24 cellular contexts compared by ENCODE assay signal in the genomic region with DNA sequence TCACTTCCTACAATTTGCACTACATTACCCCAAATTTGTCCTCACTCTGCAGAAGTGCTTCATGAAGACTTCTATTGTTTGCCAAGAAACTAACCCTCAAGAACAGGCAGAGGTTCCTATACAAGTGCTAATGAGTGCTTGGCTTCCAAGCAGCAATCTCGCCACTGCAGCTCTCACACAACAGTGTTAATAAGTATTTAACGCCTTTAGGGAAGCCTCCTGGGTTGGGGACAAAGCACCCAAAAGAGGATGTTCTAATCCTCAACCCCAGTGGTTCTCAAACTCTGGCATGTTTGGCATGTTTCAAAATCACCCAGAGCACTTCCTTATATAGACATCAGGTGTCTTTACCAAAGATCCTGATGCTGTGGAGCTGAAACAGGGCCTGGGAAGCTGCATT.
DNase-seq lines count a peak whose midpoint lies in the region; FAIRE-seq and TF ChIP-seq lines count a peak whose summit lies in the region.
"Had no signal": no experiment of that assay in that cellular context is flagged by ENCODE, and none has a peak within 500 bp of the region (broad histone marks: within the 10 kb centered on the region; RNA-seq: fewer than 3 reads in every experiment).

No MANE protein-coding gene starts in this region.

- H3K27me3 ChIP-seq in HUES48 (ENCODE audit: control insufficient read depth, insufficient read depth, low read length) (no peaks in the 10 kb centered on the region; the same call in 1 of the 2 replicates), H1 (replicated peaks in 1 of 4; ENCODE audit: control insufficient read depth in 3 of 4, extremely low read depth in 1 of 4, insufficient read depth in 3 of 4, low read length in 3 of 4) (no peaks in the 10 kb centered on the region), iPS-18a (ENCODE audit: control insufficient read depth, insufficient read depth, low read length) (no peaks in the 10 kb centered on the region), neuronal stem cell (ENCODE audit: control insufficient read depth in 3 of 3, insufficient read depth in 3 of 3, low read depth in 1 of 3, low read length in 3 of 3) (peaks cover 0 to 31% (median 0%) of the 10 kb centered on the region in 3 experiments)

- H3K27ac Mint-ChIP-seq in osteocyte (ENCODE audit: unreplicated experiment): no peak overlapping the region
- H3K27ac Mint-ChIP-seq: CD4-positive, alpha-beta memory T cell had no signal

- H3K27me3 Mint-ChIP-seq in osteocyte (ENCODE audit: unreplicated experiment): peaks cover 16% of the 10 kb centered on the region
- H3K27me3 Mint-ChIP-seq: CD4-positive, alpha-beta memory T cell had no signal

- H3K9me3 ChIP-seq in HUES48 (ENCODE audit: control insufficient read depth, insufficient read depth, low read length) (no peaks in the 10 kb centered on the region), H1 (ENCODE audit: insufficient read depth in 2 of 2, low read depth in 1 of 2, low read length in 1 of 2) (no peaks in the 10 kb centered on the region), iPS-18a (ENCODE audit: control insufficient read depth, low read depth, low read length) (no peaks in the 10 kb centered on the region), neuronal stem cell (replicated peaks in 1 of 2; ENCODE audit: control insufficient read depth in 2 of 2, insufficient read depth in 1 of 2, low read depth in 1 of 2, low read length in 2 of 2) (no peaks in the 10 kb centered on the region)
- H3K9me3 ChIP-seq: A549 had no signal

- peak overlapping the region; percentile 5; the same call in 1 of the 2 replicates for H2BK5ac ChIP-seq in H1 (ENCODE audit: low read depth, low read length)
- no peak overlapping the region for H2BK5ac ChIP-seq in neuronal stem cell (ENCODE audit: low read length)

- no peak overlapping the region for H2BK15ac ChIP-seq in H1 (ENCODE audit: low read length)
- H2BK15ac ChIP-seq in neuronal stem cell (ENCODE audit: low read length): no peak overlapping the region

- no peaks in the 10 kb centered on the region for H3K79me2 ChIP-seq in H1 (ENCODE audit: control insufficient read depth in 1 of 2, insufficient read depth in 2 of 2, low read length in 2 of 2)

- H4K91ac ChIP-seq in H1 (replicated peaks; ENCODE audit: insufficient read length, low read length) (no peak overlapping the region), neuronal stem cell (ENCODE audit: low read depth, low read length, poor library complexity) (no peak overlapping the region)

- H3K14ac ChIP-seq in H1 (ENCODE audit: insufficient read length) (no peak overlapping the region), neuronal stem cell (ENCODE audit: low read length) (no peak overlapping the region)

- H3K4me3 ChIP-seq in HUES48 (ENCODE audit: low read depth, low read length) (no peak overlapping the region), H1 (ENCODE audit: extremely low read depth in 1 of 4, insufficient read depth in 2 of 4, low read depth in 3 of 4, low read length in 4 of 4) (no peak overlapping the region), iPS-18a (ENCODE audit: low read length) (no peak overlapping the region), neuronal stem cell (ENCODE audit: low read length in 2 of 2) (no peak overlapping the region)
- H3K4me3 ChIP-seq: A549 had no signal

- TF ChIP-seq POLR2A in H1 (IDR thresholded peaks at IDR 0.05; ENCODE audit: control extremely low read depth in 1 of 2, low read depth in 2 of 2, low read length in 2 of 2): no peak

- no peak overlapping the region for H4K8ac ChIP-seq in H1 (ENCODE audit: extremely low read depth, insufficient read depth, low read length)
- no peak overlapping the region for H4K8ac ChIP-seq in neuronal stem cell (ENCODE audit: low read depth, low read length)

- H4K20me1 ChIP-seq in H1 (replicated peaks in 1 of 2; ENCODE audit: control insufficient read depth in 1 of 2, insufficient read depth in 2 of 2, low read length in 2 of 2): no peaks in the 10 kb centered on the region

- peak in 1 of 2 experiments; percentile 79 for DNase-seq in H1 (ENCODE audit: low read depth in 1 of 2, low spot score in 2 of 2)
- no peak for DNase-seq in neuronal stem cell (ENCODE audit: low spot score)
- DNase-seq in globus pallidus (ENCODE audit: low spot score): no peak
- DNase-seq in NCI-H1092 treated with DMSO at 0.1 percent for 48 hours (lab: John Stamatoyannopoulos, UW): no peak
- no peak for DNase-seq in osteocyte (ENCODE audit: extremely low spot score, unreplicated experiment)
- DNase-seq: C1 segment of cervical spinal cord; CD4-positive, alpha-beta memory T cell; COR-L47; GDM1; Karpas-422; NCI-H1092; NCI-H1436; NCI-H187; NCI-H2081 treated with DMSO at 0.1 percent for 48 hours; NCI-H524 treated with DMSO at 0.1 percent for 48 hours; NCI-H774; NK-92 treated with Interleukin-12 subunit alpha and Interleukin-12 subunit beta, amount 100 ng/mL, for 24 hours; SHP77 had no signal

- TF ChIP-seq CTCF in H1 (IDR thresholded peaks at IDR 0.05; ENCODE audit: control extremely low read depth in 1 of 3, insufficient read depth in 1 of 3, low read depth in 1 of 3, low read length in 3 of 3) (no peak), osteocyte (IDR thresholded peaks at IDR 0.05) (no peak)

- no peak overlapping the region for H2BK20ac ChIP-seq in H1 (ENCODE audit: low read length)

- no peak overlapping the region for H4K5ac ChIP-seq in H1 (ENCODE audit: insufficient read length, low read depth, low read length)

- TF ChIP-seq EP300 in H1 (IDR thresholded peaks at IDR 0.05; ENCODE audit: borderline replicate concordance in 1 of 2, low read depth in 2 of 2, low read length in 2 of 2): peak in 1 of 2 experiments; percentile 60; a peak in 1 of 3 replicates

- WGBS in H1 (ENCODE audit: extremely low coverage in 1 of 2, insufficient coverage in 1 of 2, insufficient read length in 1 of 2, insufficient replicate concordance in 2 of 2, low coverage in 1 of 2, low lambda C conversion rate in 2 of 2, missing lambda C conversion rate in 1 of 2), 2 experiments: 11% methylated on average over 2 of the region's 2 CpGs; no CpG with 5 or more reads in 1 of the 2 experiments
- WGBS in neuronal stem cell (ENCODE audit: extremely low coverage in 2 of 2, insufficient read length in 2 of 2, insufficient replicate concordance in 1 of 2), 2 donors: no CpG with 5 or more reads among the region's 2 CpGs

- H2AFZ ChIP-seq in H1 (ENCODE audit: low read length) (no peak overlapping the region), neuronal stem cell (ENCODE audit: low read length) (no peak overlapping the region)

- H3K56ac ChIP-seq in H1 (replicated peaks; ENCODE audit: insufficient read length, low read depth, low read length): no peak overlapping the region

- H2BK120ac ChIP-seq in H1 (replicated peaks; ENCODE audit: low read depth, low read length) (no peak overlapping the region), neuronal stem cell (ENCODE audit: low read depth, low read length) (no peak overlapping the region)

- H3K36me3 Mint-ChIP-seq in osteocyte (ENCODE audit: unreplicated experiment): no peaks in the 10 kb centered on the region
- H3K36me3 Mint-ChIP-seq: CD4-positive, alpha-beta memory T cell had no signal

- peak overlapping the region; percentile 90 for H3K27ac ChIP-seq in HUES48 (ENCODE audit: low read depth, low read length)
- H3K27ac ChIP-seq in H1 (ENCODE audit: low read depth, low read length): peak overlapping the region; percentile 12; the same call in 1 of the 2 replicates
- H3K27ac ChIP-seq in iPS-18a (ENCODE audit: low read length): peak overlapping the region; percentile 51
- H3K27ac ChIP-seq in neuronal stem cell (replicated peaks; ENCODE audit: low read length): peak overlapping the region; percentile 69
- H3K27ac ChIP-seq: A549, RWPE1 had no signal

- POLR2A ChIA-PET in H1 (lab: Charles Lee; ENCODE audit: partially characterized antibody): interaction anchor here (0.8 to 1.4 kb wide), 2 partner anchors 14 to 16 kb away, joined by 3 read pairs; no protein-coding TSS in a partner anchor

- peaks cover 2% of the 10 kb centered on the region for H3K4me1 Mint-ChIP-seq in osteocyte (ENCODE audit: unreplicated experiment)
- H3K4me1 Mint-ChIP-seq: CD4-positive, alpha-beta memory T cell had no signal

- H2BK12ac ChIP-seq in H1 (ENCODE audit: low read depth, low read length): no peak overlapping the region
- no peak overlapping the region for H2BK12ac ChIP-seq in neuronal stem cell (ENCODE audit: low read length)

- H3K9ac ChIP-seq in HUES48 (ENCODE audit: low read depth, low read length) (no peak overlapping the region), H1 (replicated peaks in 1 of 4; ENCODE audit: extremely low read depth in 1 of 4, low read depth in 3 of 4, low read length in 3 of 4) (no peak overlapping the region), iPS-18a (ENCODE audit: low read length) (no peak overlapping the region), neuronal stem cell (ENCODE audit: low read depth, low read length, poor library complexity) (no peak overlapping the region)

- H3K23ac ChIP-seq in H1 (ENCODE audit: insufficient read length) (no peak overlapping the region), neuronal stem cell (ENCODE audit: low read depth, low read length, poor library complexity) (no peak overlapping the region)

- H3K4me3 Mint-ChIP-seq in osteocyte (ENCODE audit: unreplicated experiment): no peak overlapping the region
- H3K4me3 Mint-ChIP-seq: CD4-positive, alpha-beta memory T cell had no signal

- H3K18ac ChIP-seq in H1 (ENCODE audit: extremely low read depth, low read length): no peak overlapping the region
- H3K18ac ChIP-seq in neuronal stem cell (ENCODE audit: low read length): no peak overlapping the region

- H3K79me1 ChIP-seq in H1 (ENCODE audit: low read depth, low read length): no peaks in the 10 kb centered on the region
- no peaks in the 10 kb centered on the region for H3K79me1 ChIP-seq in neuronal stem cell (ENCODE audit: low read depth, low read length)

- H2AK5ac ChIP-seq in H1 (ENCODE audit: low read depth, low read length): no peak overlapping the region
- H2AK5ac ChIP-seq in neuronal stem cell (ENCODE audit: low read depth, low read length): no peak overlapping the region

- H3K4ac ChIP-seq in H1 (replicated peaks; ENCODE audit: insufficient read length, low read depth, low read length) (no peak overlapping the region), neuronal stem cell (ENCODE audit: low read length) (no peak overlapping the region)

- no peaks in the 10 kb centered on the region for H3K23me2 ChIP-seq in H1 (ENCODE audit: low read depth, low read length)

- H3K4me2 ChIP-seq in H1 (ENCODE audit: insufficient read depth in 1 of 2, low read depth in 2 of 2, low read length in 2 of 2) (0 out of 4 replicates have a peak overlapping the region, but pooled peaks of 1 of the 2 experiments have one; percentile 5), neuronal stem cell (ENCODE audit: insufficient read depth, low read length, poor library complexity, severe bottlenecking) (no peak overlapping the region)
- H3K4me2 ChIP-seq: A549 had no signal

- H3K36me3 ChIP-seq in HUES48 (ENCODE audit: control insufficient read depth, insufficient read depth, low read length) (no peaks in the 10 kb centered on the region), H1 (ENCODE audit: control insufficient read depth in 2 of 4, insufficient read depth in 4 of 4, low read length in 3 of 4) (no peaks in the 10 kb centered on the region), iPS-18a (ENCODE audit: control insufficient read depth, low read depth, low read length) (no peaks in the 10 kb centered on the region), neuronal stem cell (replicated peaks in 1 of 2; ENCODE audit: control insufficient read depth in 2 of 2, insufficient read depth in 2 of 2, low read length in 2 of 2) (no peaks in the 10 kb centered on the region)

- H3K9me3 Mint-ChIP-seq in osteocyte (ENCODE audit: unreplicated experiment): no peaks in the 10 kb centered on the region

- peak in 1 of 2 experiments; percentile 14; a peak in 1 of 4 replicates for TF ChIP-seq RAD21 in H1 (IDR thresholded peaks at IDR 0.05 in 1 of 2, conservative IDR thresholded peaks at IDR 0.05 in 1 of 2; ENCODE audit: low read depth in 2 of 2, low read length in 2 of 2)

- FAIRE-seq in H1 (lab: Jason Lieb, UNC): peak; percentile 100
- FAIRE-seq: A549, GM12891, HepG2 had no signal

- peaks cover 25% of the 10 kb centered on the region for H3K4me1 ChIP-seq in HUES48 (ENCODE audit: control insufficient read depth, insufficient read depth, low read length)
- H3K4me1 ChIP-seq in H1 (replicated peaks in 1 of 4; ENCODE audit: control insufficient read depth in 3 of 4, insufficient read depth in 4 of 4, low read length in 3 of 4): peaks cover 0 to 9% (median 0%) of the 10 kb centered on the region in 4 experiments; a peak in 2 of 7 replicates
- H3K4me1 ChIP-seq in iPS-18a (ENCODE audit: control insufficient read depth, low read depth, low read length): peaks cover 15% of the 10 kb centered on the region
- H3K4me1 ChIP-seq in neuronal stem cell (ENCODE audit: control insufficient read depth in 2 of 2, insufficient read depth in 1 of 2, low read depth in 1 of 2, low read length in 2 of 2): peaks cover 0 to 5% of the 10 kb centered on the region in 2 donors
- H3K4me1 ChIP-seq: A549 had no signal

- CTCF ChIA-PET in H1 (lab: Charles Lee; ENCODE audit: partially characterized antibody): interaction anchor here (0.7 to 2.9 kb wide), 7 partner anchors 12 to 360 kb away, joined by 3 to 9 read pairs (median 4); no protein-coding TSS in a partner anchor

Comparison
In these comparisons a context has a peak if more than half of its experiments do, and no peak if none do; other contexts are left out.
1. H3K27ac ChIP-seq: peak in every context shown above with its lines; median percentile 90 in HUES48; 69 in neuronal stem cell; 51 in iPS-18a; 12 in H1.